ENCODE assay signal across 1 cellular context in genomic region chr14:37116933-37117844, GRCh38.
TF ChIP-seq lines count a peak whose summit lies in the region.

No MANE protein-coding gene starts in this region.

TF ChIP-seq in HEK293, 187 proteins besides CTCF, POLR2A, EP300 and RAD21 (continued from another document and continues in another):
- TF ChIP-seq PBX3 (CRISPR knock-in tag; IDR thresholded peaks at IDR 0.05), result no peak
- TF ChIP-seq ZNF214 (tag by site-specific recombination; IDR thresholded peaks at IDR 0.05; ENCODE audit: borderline replicate concordance), result no peak
- no peak for TF ChIP-seq ZNF521 (tag by site-specific recombination; IDR thresholded peaks at IDR 0.05)
- no peak for TF ChIP-seq HIC1 (tag by site-specific recombination; IDR thresholded peaks at IDR 0.05)
- TF ChIP-seq ZSCAN4 (tag by site-specific recombination; IDR thresholded peaks at IDR 0.05), result no peak
- no peak for TF ChIP-seq ZNF211 (tag by site-specific recombination; IDR thresholded peaks at IDR 0.05; ENCODE audit: low read depth)
- no peak for TF ChIP-seq ZBTB10 (tag by site-specific recombination; IDR thresholded peaks at IDR 0.05)
- no peak for TF ChIP-seq MEIS1 (CRISPR knock-in tag; IDR thresholded peaks at IDR 0.05; ENCODE audit: borderline replicate concordance)
- no peak for TF ChIP-seq ZNF114 (tag by site-specific recombination; IDR thresholded peaks at IDR 0.05)
- no peak for TF ChIP-seq ZNF624 (tag by site-specific recombination; IDR thresholded peaks at IDR 0.05)
- peak; percentile 96 for TF ChIP-seq IKZF3 (tag by site-specific recombination; IDR thresholded peaks at IDR 0.05)
- TF ChIP-seq ZNF529 (tag by site-specific recombination; IDR thresholded peaks at IDR 0.05; ENCODE audit: insufficient replicate concordance), result no peak
- TF ChIP-seq ZNF362 (tag by site-specific recombination; IDR thresholded peaks at IDR 0.05), result no peak; the same call in 1 of the 2 replicates
- TF ChIP-seq ZNF645 (tag by site-specific recombination; IDR thresholded peaks at IDR 0.05), result no peak
- TF ChIP-seq ZBTB21 (tag by site-specific recombination; IDR thresholded peaks at IDR 0.05), result no peak
- TF ChIP-seq ZNF791 (tag by site-specific recombination; IDR thresholded peaks at IDR 0.05), result no peak
- TF ChIP-seq BCL11A (tag by site-specific recombination; IDR thresholded peaks at IDR 0.05; ENCODE audit: low read depth), result 0 out of 2 replicates have a peak, but pooled peaks have one; percentile 38
- no peak for TF ChIP-seq SETDB1 (IDR thresholded peaks at IDR 0.05; ENCODE audit: insufficient read length, low read length)
- TF ChIP-seq HOXC10 (CRISPR knock-in tag; IDR thresholded peaks at IDR 0.05), result no peak
- TF ChIP-seq ZNF629 (tag by site-specific recombination; IDR thresholded peaks at IDR 0.05), result peak; percentile 51; the same call in 1 of the 2 replicates
- no peak for TF ChIP-seq ZBTB20 (tag by site-specific recombination; IDR thresholded peaks at IDR 0.05)
- peak; percentile 91 for TF ChIP-seq ZNF654 (tag by site-specific recombination; IDR thresholded peaks at IDR 0.05; ENCODE audit: low read depth)
- TF ChIP-seq ZNF155 (tag by site-specific recombination; IDR thresholded peaks at IDR 0.05), result no peak
- 0 out of 2 replicates have a peak, but pooled peaks have one; percentile 19 for TF ChIP-seq ZNF423 (tag by site-specific recombination; IDR thresholded peaks at IDR 0.05)
- no peak for TF ChIP-seq ATF2 (tag by site-specific recombination; IDR thresholded peaks at IDR 0.05; ENCODE audit: low read depth)
- TF ChIP-seq ZNF561 (tag by site-specific recombination; IDR thresholded peaks at IDR 0.05; ENCODE audit: borderline replicate concordance), result 0 out of 2 replicates have a peak, but pooled peaks have one; percentile 43
- TF ChIP-seq ZSCAN30 (tag by site-specific recombination; IDR thresholded peaks at IDR 0.05), result peak; percentile 46; the same call in 1 of the 2 replicates
- TF ChIP-seq ZBTB49 (tag by site-specific recombination; IDR thresholded peaks at IDR 0.05; ENCODE audit: low read depth), result no peak
- no peak for TF ChIP-seq SP2 (tag by site-specific recombination; IDR thresholded peaks at IDR 0.05)
- no peak for TF ChIP-seq ZNF48 (tag by site-specific recombination; IDR thresholded peaks at IDR 0.05)
- no peak for TF ChIP-seq ZNF2 (tag by site-specific recombination; IDR thresholded peaks at IDR 0.05)
- TF ChIP-seq TSHZ1 (tag by site-specific recombination; IDR thresholded peaks at IDR 0.05; ENCODE audit: borderline replicate concordance), result no peak; the same call in 1 of the 2 replicates
- no peak for TF ChIP-seq ZNF280D (tag by site-specific recombination; IDR thresholded peaks at IDR 0.05)
- TF ChIP-seq INSM2 (tag by site-specific recombination; IDR thresholded peaks at IDR 0.05), result no peak
